In the genomic region with DNA sequence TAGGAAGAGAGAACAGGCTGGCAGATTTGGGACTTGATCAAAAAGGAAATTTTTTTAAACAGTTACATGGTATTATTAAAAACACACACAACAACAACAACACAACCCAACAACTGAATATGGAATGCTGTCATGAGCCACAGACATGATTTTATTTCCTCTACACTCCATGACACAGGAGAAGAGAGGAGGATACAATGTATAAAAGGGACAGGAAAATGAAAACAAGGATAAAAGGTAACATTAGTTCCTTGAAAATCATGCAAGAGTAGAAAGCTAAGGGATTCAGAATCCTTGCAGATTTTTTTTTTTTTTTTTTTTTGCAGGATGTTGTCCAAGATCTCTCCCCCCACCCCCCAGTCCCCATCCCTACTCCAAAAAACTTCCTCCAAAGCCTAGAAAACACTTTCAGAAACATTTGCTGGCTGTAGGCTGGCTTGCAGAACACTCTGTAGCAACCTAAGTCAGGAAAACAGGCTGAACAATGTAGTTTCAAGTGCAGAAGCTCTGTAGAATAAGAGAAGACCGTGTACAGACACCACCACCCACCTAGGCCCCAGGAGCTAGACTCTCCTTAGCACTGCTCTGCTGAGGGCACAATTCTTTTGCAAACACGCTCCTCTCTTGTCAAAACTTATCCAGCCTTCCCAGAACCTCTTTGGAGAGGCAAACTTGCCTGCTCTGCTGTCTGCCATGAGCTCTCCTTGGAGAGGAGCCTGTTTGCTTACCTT, we compare ENCODE assay signal across 8 cellular contexts. TPM values are rescaled to one million over a fixed set of nuclear protein-coding genes. Genes with fewer than 3 reads are reported as not detected.
DNase-seq lines count a peak whose midpoint lies in the region; ATAC-seq and TF ChIP-seq lines count a peak whose summit lies in the region.

No MANE protein-coding gene starts in this region.

- H3K27me3 Mint-ChIP-seq in naive B cell: no peaks in the 10 kb centered on the region

- ATAC-seq in naive B cell (ENCODE audit: low read depth in 2 of 2) (no peak), GM18519 (IDR thresholded peaks at IDR 0.05; ENCODE audit: low FRiP score, unreplicated experiment) (no peak)

- peak overlapping the region; percentile 22 for H3K4me3 ChIP-seq in coronary artery

- DNase-seq in NCI-H82 (lab: John Stamatoyannopoulos, UW) (peak; percentile 51), NCI-H82 treated with DMSO at 0.1 percent for 48 hours (lab: John Stamatoyannopoulos, UW; ENCODE audit: unreplicated experiment) (no peak), RKO (ENCODE audit: low spot score) (peak; percentile 58), coronary artery (ENCODE audit: low spot score) (no peak), naive B cell (no peak), GF-D8 (lab: John Stamatoyannopoulos, UW) (no peak), ecto neural progenitor cell (ENCODE audit: low spot score) (no peak)

- peaks cover 33 to 69% (median 48%) of the 10 kb centered on the region in 3 donors for H3K4me1 Mint-ChIP-seq in naive B cell

- H3K36me3 Mint-ChIP-seq in naive B cell: no peaks in the 10 kb centered on the region

- peak overlapping the region in 4 of 6 donors; percentile 86 to 99 (median 94) for H3K27ac Mint-ChIP-seq in naive B cell

- peak overlapping the region in 2 of 8 donors; percentile 95 to 97 for H3K4me3 Mint-ChIP-seq in naive B cell

- H3K9me3 Mint-ChIP-seq in naive B cell: no peaks in the 10 kb centered on the region

- peak overlapping the region; percentile 95 to 97 for H3K27ac ChIP-seq in coronary artery

- TF ChIP-seq CTCF in coronary artery (IDR thresholded peaks at IDR 0.05): no peak

RNA-seq across cellular contexts. Expression of a gene that starts 0.8 kb away (rescaled TPM):
- 10 to 100 TPM in 4 of 6 donors, 1 to 10 TPM in 2; 2.7 to 22.7 (median 12.1) TPM for polyA plus RNA-seq in naive B cell (ENCODE audit: low read depth in 6 of 6)

Comparison
In these comparisons a context has a peak if more than half of its experiments do, and no peak if none do; other contexts are left out.
1. DNase-seq: peak in NCI-H82 (single experiment) and RKO (single experiment); none in NCI-H82 treated with DMSO at 0.1 percent for 48 hours (single experiment), coronary artery (single experiment), naive B cell (single experiment), GF-D8 (single experiment) and ecto neural progenitor cell (single experiment).